In the genomic region with DNA sequence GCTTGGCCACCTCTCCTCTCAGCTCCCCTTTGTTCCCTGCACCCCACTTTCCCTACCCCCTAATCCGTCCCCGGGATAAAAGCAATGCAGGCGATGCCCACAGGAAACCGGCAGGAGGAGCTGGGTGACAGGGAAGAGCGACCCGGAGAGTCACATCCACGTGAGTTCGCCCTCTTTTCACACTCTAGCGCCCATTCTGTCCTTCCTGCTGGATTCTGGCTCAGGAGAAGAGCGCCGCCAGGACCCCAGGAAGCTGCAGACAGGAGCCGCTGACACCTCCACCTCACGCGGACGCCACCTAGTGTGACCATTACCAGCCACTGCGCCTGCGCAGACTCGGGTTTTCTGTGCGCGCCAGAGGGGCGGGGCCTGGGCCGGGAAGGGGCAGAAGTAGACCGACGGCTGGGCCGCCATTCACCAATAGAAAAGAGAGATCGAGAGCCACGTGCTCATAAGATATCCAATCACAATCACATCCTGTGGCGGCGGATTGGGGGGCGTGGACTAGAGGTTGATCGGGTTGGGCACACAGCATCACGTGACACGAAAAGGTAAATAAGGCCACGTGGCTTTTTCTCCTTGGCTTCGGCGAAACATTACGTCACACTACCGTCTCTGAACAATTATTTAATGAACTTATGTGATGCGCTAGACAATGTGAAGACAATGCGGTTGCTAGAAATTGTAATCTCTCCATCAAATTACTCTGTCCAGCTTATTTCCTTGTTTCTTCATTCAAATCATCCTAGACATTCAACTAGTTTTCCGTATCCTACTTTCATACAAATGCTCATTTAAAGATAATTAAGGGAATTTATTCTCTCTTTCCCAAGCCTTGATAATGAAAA, we compare ENCODE assay signal across 8 cellular contexts. TPM values are rescaled to one million over a fixed set of nuclear protein-coding genes. Genes with fewer than 3 reads are reported as not detected.
DNase-seq lines count a peak whose midpoint lies in the region; ATAC-seq and TF ChIP-seq lines count a peak whose summit lies in the region.

No MANE protein-coding gene starts in this region.

- intact Hi-C loops in colonic mucosa (cut with DNase I), result no loop called here

- peak; percentile 99 for ATAC-seq in HG03442 (IDR thresholded peaks at IDR 0.05; ENCODE audit: unreplicated experiment)

- POLR2A ChIA-PET in BJ (lab: Charles Lee), result interaction anchor here (0.7 kb wide), 1 partner anchor 25 kb away, joined by 27 read pairs; no protein-coding TSS in a partner anchor

- H3K36me3 ChIP-seq in BJ (ENCODE audit: control insufficient read depth, insufficient read depth, low read length) (no peaks in the 10 kb centered on the region), colonic mucosa (no peaks in the 10 kb centered on the region)

- DNase-seq in BJ (ENCODE audit: low read depth) (peak; percentile 95), GM19238 (ENCODE audit: insufficient read length, low spot score) (peak; percentile 95), NCI-H510A treated with DMSO at 0.1 percent for 48 hours (lab: John Stamatoyannopoulos, UW) (peak; percentile 100), colonic mucosa (peak; percentile 100)
- DNase-seq in activated CD4-positive, alpha-beta T cell treated with anti-CD3 and anti-CD28 coated beads for 4 hours, result peak; percentile 100
- DNase-seq in stimulated activated CD4-positive, alpha-beta T cell treated with anti-CD3 and anti-CD28 coated beads, Interleukin-1b, Interleukin-23, amount 100 ng/mL, for 4 hours (ENCODE audit: low read depth in 2 of 2), result peak; percentile 100

- no peaks in the 10 kb centered on the region for H3K9me3 ChIP-seq in colonic mucosa

- TF ChIP-seq CTCF in BJ (IDR thresholded peaks at IDR 0.05; ENCODE audit: insufficient read depth, low read depth, low read length), result peak; percentile 84
- TF ChIP-seq CTCF in colonic mucosa (IDR thresholded peaks at IDR 0.05), result peak; percentile 40

- H3K4me1 ChIP-seq in colonic mucosa, result no peaks in the 10 kb centered on the region

- CTCF ChIA-PET in BJ (lab: Yijun Ruan, JAX), result interaction anchor here (0.8 to 2.3 kb wide), 5 partner anchors 13 to 132 kb away, joined by 4 to 16 read pairs (median 4); partner anchors contain the start of gene SIRT4

- H3K27ac ChIP-seq in colonic mucosa (peak overlapping the region; percentile 69), layer of hippocampus (ENCODE audit: low read depth, low read length) (peak overlapping the region; percentile 79)

- H3K4me3 ChIP-seq in BJ (ENCODE audit: low read depth, low read length) (peak overlapping the region; percentile 70), colonic mucosa (peak overlapping the region; percentile 42)

- peak overlapping the region; percentile 75 to 87 for H3K9ac ChIP-seq in colonic mucosa (ENCODE audit: low read depth in 2 of 2, low read length in 2 of 2)

- no peaks in the 10 kb centered on the region; the same call in 1 of the 2 replicates for H3K27me3 ChIP-seq in BJ (ENCODE audit: control insufficient read depth, insufficient read depth, low read length)
- H3K27me3 ChIP-seq in colonic mucosa, result no peaks in the 10 kb centered on the region
- no peaks in the 10 kb centered on the region for H3K27me3 ChIP-seq in layer of hippocampus (ENCODE audit: control insufficient read depth, insufficient read depth, low read length)

RNA-seq across cellular contexts. Expression of gene PLA2G1B, which starts 10.1 kb away (rescaled TPM):
- not detected in 2 replicates for polyA plus RNA-seq in BJ (2011; rRNA removed)
- not detected in 2 replicates for polyA minus RNA-seq in BJ (2011; rRNA and poly(A)+ RNA removed)
- total RNA-seq in colonic mucosa, result 1 to 10 TPM in 1 of 2 donors, not detected in 1; 5.0 TPM

RNA-seq across cellular contexts. Expression of gene SIRT4, which starts 15.4 kb away (rescaled TPM):
- 1.2 and 1.5 TPM in 2 replicates for polyA plus RNA-seq in BJ (2011; rRNA removed)
- polyA minus RNA-seq in BJ (2011; rRNA and poly(A)+ RNA removed), result 0.51 and 1.7 TPM in 2 replicates
- 1 to 10 TPM; 1.3 to 1.6 TPM for total RNA-seq in colonic mucosa

RNA-seq across cellular contexts. Expression of gene RNU4-1, which starts 24.4 kb away (rescaled TPM):
- polyA plus RNA-seq in BJ (2011; rRNA removed), result not detected in 2 replicates
- polyA minus RNA-seq in BJ (2011; rRNA and poly(A)+ RNA removed), result under 0.01 and 52,104 TPM in 2 replicates
- 1,000 to 10,000 TPM; 1,555 to 3,531 TPM for total RNA-seq in colonic mucosa

RNA-seq across cellular contexts. Expression of gene RNU4-2, which starts 25.8 kb away (rescaled TPM):
- polyA plus RNA-seq in BJ (2011; rRNA removed), result not detected in 2 replicates
- under 0.01 and 55,545 TPM in 2 replicates for polyA minus RNA-seq in BJ (2011; rRNA and poly(A)+ RNA removed)
- total RNA-seq in colonic mucosa, result 1,000 to 10,000 TPM; 2,653 to 6,886 TPM

RNA-seq across cellular contexts. Expression of gene MSI1, which starts 51.5 kb away (rescaled TPM):
- not detected in 2 replicates for polyA plus RNA-seq in BJ (2011; rRNA removed)
- polyA minus RNA-seq in BJ (2011; rRNA and poly(A)+ RNA removed), result not detected in 2 replicates
- total RNA-seq in colonic mucosa, result 10 to 100 TPM in 1 of 2 donors, 1 to 10 TPM in 1; 3.8 to 11.7 TPM

Comparison
In these comparisons a context has a peak if more than half of its experiments do, and no peak if none do; other contexts are left out.
1. Peak in every context shown above with its lines: DNase-seq, ATAC-seq, H3K4me3 ChIP-seq and H3K27ac ChIP-seq.